In genomic region chr17:31907342-31907975, GRCh38 we compare ENCODE assay signal across 11 cellular contexts. TPM values are rescaled to one million over a fixed set of nuclear protein-coding genes. Genes with fewer than 3 reads are reported as not detected.
A peak's percentile ranks its signal among the peaks of the same experiment; 100 is the strongest.
DNase-seq lines count a peak whose midpoint lies in the region; ATAC-seq and TF ChIP-seq lines count a peak whose summit lies in the region.
"Had no signal": no experiment of that assay in that cellular context is flagged by ENCODE, and none has a peak within 500 bp of the region (broad histone marks: within the 10 kb centered on the region; RNA-seq: fewer than 3 reads in every experiment).

No MANE protein-coding gene starts in this region.

- peak overlapping the region; percentile 57 for H3K4me2 ChIP-seq in mammary epithelial cell (ENCODE audit: insufficient read depth, low read depth, low read length)

- H4K20me1 ChIP-seq in mammary epithelial cell (ENCODE audit: insufficient read depth, low read length): no peaks in the 10 kb centered on the region

- WGBS in mammary epithelial cell (ENCODE audit: low coverage, missing lambda C conversion rate): 6% methylated on average over 7 of the region's 7 CpGs
- 2% methylated on average over 7 of the region's 7 CpGs for WGBS in esophagus muscularis mucosa

- no peak overlapping the region for H3K27ac ChIP-seq in mammary epithelial cell (ENCODE audit: insufficient read depth, low read depth, low read length)
- no peak overlapping the region for H3K27ac ChIP-seq in esophagus muscularis mucosa (replicated peaks in 1 of 4)
- H3K27ac ChIP-seq: psoas muscle, WERI-Rb-1 had no signal

- H3K4me1 ChIP-seq in mammary epithelial cell (ENCODE audit: insufficient read depth, low read length) (peaks cover 6% of the 10 kb centered on the region), esophagus muscularis mucosa (peaks cover 0 to 14% (median 14%) of the 10 kb centered on the region in 4 donors)
- H3K4me1 ChIP-seq: psoas muscle had no signal

- DNase-seq in COR-L47 (lab: John Stamatoyannopoulos, UW): peak; percentile 54
- DNase-seq in LoVo (ENCODE audit: low spot score): peak; percentile 22
- peak; percentile 39 for DNase-seq in mammary epithelial cell
- DNase-seq in naive thymus-derived CD8-positive, alpha-beta T cell: peak in 6 of 10 donors; percentile 2 to 45 (median 18)
- DNase-seq in MV-4-11 (lab: John Stamatoyannopoulos, UW): no peak
- DNase-seq in COLO668 (lab: John Stamatoyannopoulos, UW; ENCODE audit: unreplicated experiment): no peak
- DNase-seq in esophagus muscularis mucosa (ENCODE audit: extremely low spot score): no peak
- DNase-seq in activated naive CD4-positive, alpha-beta T cell (lab: John Stamatoyannopoulos, UW): no peak
- DNase-seq: NCI-H510A, WERI-Rb-1 had no signal

- TF ChIP-seq POLR2A in esophagus muscularis mucosa (IDR thresholded peaks at IDR 0.05; ENCODE audit: low read depth): no peak

- H3K4me1 Mint-ChIP-seq in naive thymus-derived CD8-positive, alpha-beta T cell: peaks cover 2 to 13% (median 6%) of the 10 kb centered on the region in 4 donors

- H3K36me3 ChIP-seq in mammary epithelial cell (ENCODE audit: insufficient read depth, low read length): no peaks in the 10 kb centered on the region
- no peaks in the 10 kb centered on the region for H3K36me3 ChIP-seq in esophagus muscularis mucosa
- H3K36me3 ChIP-seq: WERI-Rb-1 had no signal

- peaks cover 8 to 23% (median 10%) of the 10 kb centered on the region in 5 donors for H3K27me3 Mint-ChIP-seq in naive thymus-derived CD8-positive, alpha-beta T cell

- no peaks in the 10 kb centered on the region for H3K27me3 ChIP-seq in mammary epithelial cell (ENCODE audit: insufficient read depth, low read length)
- no peaks in the 10 kb centered on the region for H3K27me3 ChIP-seq in esophagus muscularis mucosa

- H3K9me3 ChIP-seq in mammary epithelial cell (replicated peaks; ENCODE audit: insufficient read depth, low read length) (no peaks in the 10 kb centered on the region), esophagus muscularis mucosa (no peaks in the 10 kb centered on the region)
- H3K9me3 ChIP-seq: psoas muscle had no signal

- dilution Hi-C loops in mammary epithelial cell (cut with HindIII; ENCODE audit: low sequenced_read_pairs): no loop called here

- TF ChIP-seq CTCF in mammary epithelial cell (conservative IDR thresholded peaks at IDR 0.05 in 1 of 2, IDR thresholded peaks at IDR 0.05 in 1 of 2; ENCODE audit: extremely low read depth in 1 of 2, insufficient read depth in 1 of 2, low read depth in 1 of 2, low read length in 2 of 2): no peak
- TF ChIP-seq CTCF in esophagus muscularis mucosa (IDR thresholded peaks at IDR 0.05): no peak

- H3K79me2 ChIP-seq in mammary epithelial cell (ENCODE audit: insufficient read depth, low read length): no peaks in the 10 kb centered on the region

- H3K27ac Mint-ChIP-seq in naive thymus-derived CD8-positive, alpha-beta T cell: peak overlapping the region in 3 of 10 donors; percentile 8 to 52 (median 21)

- no peak overlapping the region for H3K4me3 Mint-ChIP-seq in naive thymus-derived CD8-positive, alpha-beta T cell

- no peaks in the 10 kb centered on the region for H3K36me3 Mint-ChIP-seq in naive thymus-derived CD8-positive, alpha-beta T cell

- POLR2A ChIA-PET in naive thymus-derived CD8-positive, alpha-beta T cell (lab: Charles Lee): no interaction called here

- CTCF ChIA-PET in mammary epithelial cell (lab: Charles Lee; ENCODE audit: low non-redundant PET): no interaction called here

- BruUV-seq in mammary epithelial cell (replicated peaks; lab: Mats Ljungman, UMichigan): no TSS peak

- no peak overlapping the region for H3K9ac ChIP-seq in mammary epithelial cell (ENCODE audit: insufficient read depth, low read length)

- H3K4me3 ChIP-seq in mammary epithelial cell (replicated peaks in 1 of 3; ENCODE audit: insufficient read depth in 1 of 3, low read depth in 2 of 3, low read length in 3 of 3) (no peak overlapping the region), esophagus muscularis mucosa (no peak overlapping the region)
- H3K4me3 ChIP-seq: psoas muscle had no signal

- in situ Hi-C loops in mammary epithelial cell (cut with MboI; ENCODE audit: low sequenced_read_pairs in 2 of 2): no loop called here

- no peaks in the 10 kb centered on the region for H3K9me3 Mint-ChIP-seq in naive thymus-derived CD8-positive, alpha-beta T cell

- peak; percentile 86 to 98 for ATAC-seq in naive thymus-derived CD8-positive, alpha-beta T cell
- ATAC-seq: psoas muscle had no signal

- intact Hi-C loops in mammary epithelial cell (cut with micrococcal nuclease): loop anchor here (10.0 kb wide), 1 partner anchor 227 kb away; no protein-coding TSS in a partner anchor
- intact Hi-C loops in esophagus muscularis mucosa (cut with DNase I): no loop called here

- no peak for TF ChIP-seq EP300 in esophagus muscularis mucosa (IDR thresholded peaks at IDR 0.05)

- H2AFZ ChIP-seq in mammary epithelial cell (ENCODE audit: low read depth, low read length): peak overlapping the region; percentile 62

RNA-seq across cellular contexts. Expression of gene UTP6, which starts 6.0 kb away (rescaled TPM):
- total RNA-seq in mammary epithelial cell: 10 to 100 TPM; 28.5 to 81.1 TPM
- 19.7 TPM for polyA plus RNA-seq in mammary epithelial cell
- polyA minus RNA-seq in mammary epithelial cell: 20.4 TPM
- total RNA-seq in naive thymus-derived CD8-positive, alpha-beta T cell: 10 to 100 TPM; 68.3 to 74.2 TPM
- 10 to 100 TPM; 21.4 to 26.0 (median 22.7) TPM for polyA plus RNA-seq in naive thymus-derived CD8-positive, alpha-beta T cell
- 10 to 100 TPM; 20.2 to 23.7 (median 20.7) TPM for total RNA-seq in esophagus muscularis mucosa

RNA-seq across cellular contexts. Expression of gene SUZ12, which starts 29.3 kb away (rescaled TPM):
- total RNA-seq in mammary epithelial cell (10 to 100 TPM; 14.5 to 28.1 TPM), esophagus muscularis mucosa (10 to 100 TPM; 18.6 to 22.3 (median 21.7) TPM)
- polyA plus RNA-seq in mammary epithelial cell: 13.1 TPM
- 5.1 TPM for polyA minus RNA-seq in mammary epithelial cell
- total RNA-seq in naive thymus-derived CD8-positive, alpha-beta T cell: 10 to 100 TPM; 39.1 to 40.0 TPM
- 10 to 100 TPM; 17.9 to 20.3 (median 19.7) TPM for polyA plus RNA-seq in naive thymus-derived CD8-positive, alpha-beta T cell

RNA-seq across cellular contexts. Expression of gene COPRS, which starts 48.4 kb away (rescaled TPM):
- 10 to 100 TPM; 39.8 to 41.9 TPM for total RNA-seq in mammary epithelial cell
- polyA plus RNA-seq in mammary epithelial cell: 58.2 TPM
- 40.6 TPM for polyA minus RNA-seq in mammary epithelial cell
- 1 to 10 TPM; 4.7 to 5.2 TPM for total RNA-seq in naive thymus-derived CD8-positive, alpha-beta T cell
- polyA plus RNA-seq in naive thymus-derived CD8-positive, alpha-beta T cell: 10 to 100 TPM; 12.4 to 13.6 (median 13.2) TPM
- total RNA-seq in esophagus muscularis mucosa: 100 to 1,000 TPM; 123 to 141 (median 129) TPM

Comparison
In these comparisons a context has a peak if more than half of its experiments do, and no peak if none do; other contexts are left out.
1. DNase-seq: peak in COR-L47 (single experiment), LoVo (single experiment), mammary epithelial cell (single experiment) and naive thymus-derived CD8-positive, alpha-beta T cell (6 of 10); none in MV-4-11 (single experiment), COLO668 (single experiment), esophagus muscularis mucosa (single experiment) and activated naive CD4-positive, alpha-beta T cell (0 of 4).
2. RNA of gene COPRS, which starts 48.4 kb away (total RNA-seq): 123 to 141 TPM in esophagus muscularis mucosa and 39.8 to 41.9 TPM in mammary epithelial cell; 4.7 to 5.2 TPM in naive thymus-derived CD8-positive, alpha-beta T cell; every median in the first group is over 4 times any median in the second.